17 cellular contexts compared by ENCODE assay signal in the genomic region with DNA sequence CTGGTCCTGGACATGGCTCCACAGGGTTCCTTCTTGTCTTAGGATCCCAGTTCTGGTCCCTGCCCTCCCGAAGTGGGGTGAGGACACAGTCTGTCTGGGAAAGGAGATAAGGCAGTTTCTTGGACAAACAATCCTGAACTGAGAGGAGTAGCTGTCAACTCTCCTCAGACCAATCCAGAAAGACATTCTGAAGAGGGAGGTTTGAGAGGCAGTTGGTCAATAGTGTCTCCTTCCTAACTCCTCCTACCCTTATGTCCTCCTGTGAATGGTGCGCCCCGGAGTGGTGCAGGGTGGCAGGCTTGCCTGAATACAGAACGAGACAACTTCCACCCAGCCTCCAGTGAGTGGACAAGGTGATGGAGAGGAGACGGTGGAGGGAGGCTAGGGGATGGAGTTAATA. TPM values are rescaled to one million over a fixed set of nuclear protein-coding genes. Genes with fewer than 3 reads are reported as not detected.
DNase-seq lines count a peak whose midpoint lies in the region; ATAC-seq and TF ChIP-seq lines count a peak whose summit lies in the region.
"Had no signal": no experiment of that assay in that cellular context is flagged by ENCODE, and none has a peak within 500 bp of the region (broad histone marks: within the 10 kb centered on the region; RNA-seq: fewer than 3 reads in every experiment).

No MANE protein-coding gene starts in this region.

- CTCF ChIA-PET in activated CD4-positive, alpha-beta T cell treated with anti-CD3 and anti-CD28 coated beads, Interleukin-2, amount 10 ng/mL, durations not matched to agents 7 days and 5 days (lab: Charles Lee), result interaction anchor here (1.5 to 1.7 kb wide), 2 partner anchors 29 to 75 kb away, joined by 4 to 6 read pairs; no protein-coding TSS in a partner anchor
- CTCF ChIA-PET in CD4-positive, alpha-beta memory T cell (lab: Charles Lee; ENCODE audit: partially characterized antibody), result interaction anchor here (1.0 kb wide), 1 partner anchor 26 kb away, joined by 3 read pairs; no protein-coding TSS in a partner anchor

- no peak overlapping the region for H3K9ac ChIP-seq in endodermal cell (ENCODE audit: extremely low read depth, low read length, poor library complexity, severe bottlenecking)
- H3K9ac ChIP-seq: BLaER1 treated with 17β-estradiol and CSF1 and Interleukin-3, amounts not matched to agents 10 nM and 100 nM had no signal

- intact Hi-C loops in activated CD4-positive, alpha-beta T cell treated with anti-CD3 and anti-CD28 coated beads, Interleukin-2, amount 10 ng/mL, durations not matched to agents 24 days and 14 days (cut with micrococcal nuclease), result no loop called here
- intact Hi-C loops in sciatic nerve (cut with DNase I), result no loop called here
- intact Hi-C loops in CD4-positive, alpha-beta memory T cell (cut with micrococcal nuclease), result no loop called here

- no peak for DNase-seq in activated CD4-positive, alpha-beta T cell treated with anti-CD3 and anti-CD28 coated beads, Interleukin-2, amount 10 ng/mL, durations not matched to agents 24 days and 14 days
- DNase-seq in activated CD4-positive, alpha-beta T cell treated with anti-CD3 and anti-CD28 coated beads, Interleukin-2, amount 10 ng/mL, durations not matched to agents 7 days and 5 days, result no peak
- DNase-seq in OCI-M1 (lab: John Stamatoyannopoulos, UW) (peak; percentile 19), endodermal cell (peak; percentile 48), sciatic nerve (ENCODE audit: low spot score) (peak; percentile 37), right atrium auricular region (ENCODE audit: low spot score) (no peak)
- DNase-seq in stimulated activated CD4-positive, alpha-beta T cell treated with anti-CD3 and anti-CD28 coated beads, Interleukin-4, amount 100 ng/mL, for 4 hours, result no peak
- DNase-seq in CD4-positive, alpha-beta memory T cell, result no peak
- DNase-seq: ACHN; CD4-positive, alpha-beta T cell; DMS153; DMS79 treated with DMSO at 0.1 percent for 48 hours; EL; HFFc6 had no signal

- H3K4me1 Mint-ChIP-seq in activated CD4-positive, alpha-beta T cell treated with anti-CD3 and anti-CD28 coated beads, Interleukin-2, amount 10 ng/mL, durations not matched to agents 24 days and 14 days, result peaks cover 31% of the 10 kb centered on the region
- H3K4me1 Mint-ChIP-seq in activated CD4-positive, alpha-beta T cell treated with anti-CD3 and anti-CD28 coated beads, Interleukin-2, amount 10 ng/mL, durations not matched to agents 7 days and 5 days, result peaks cover 6% of the 10 kb centered on the region
- peaks cover 7% of the 10 kb centered on the region for H3K4me1 Mint-ChIP-seq in endodermal cell
- peaks cover 0 to 1% (median 0%) of the 10 kb centered on the region in 4 donors for H3K4me1 Mint-ChIP-seq in CD4-positive, alpha-beta memory T cell

- no peak overlapping the region for H3K27ac ChIP-seq in endodermal cell (ENCODE audit: low read depth, low read length)
- no peak overlapping the region for H3K27ac ChIP-seq in right atrium auricular region
- no peak overlapping the region for H3K27ac ChIP-seq in CD4-positive, alpha-beta memory T cell (ENCODE audit: low read depth, low read length)
- H3K27ac ChIP-seq: BLaER1 treated with 17β-estradiol and CSF1 and Interleukin-3, amounts not matched to agents 10 nM and 100 nM; HL-60 had no signal

- POLR2A ChIA-PET in activated CD4-positive, alpha-beta T cell treated with anti-CD3 and anti-CD28 coated beads, Interleukin-2, amount 10 ng/mL, durations not matched to agents 7 days and 5 days (lab: Charles Lee), result no interaction called here
- POLR2A ChIA-PET in CD4-positive, alpha-beta memory T cell (lab: Charles Lee; ENCODE audit: partially characterized antibody), result no interaction called here

- H3K9me3 ChIP-seq in endodermal cell (ENCODE audit: control insufficient read depth, low read length), result no peaks in the 10 kb centered on the region
- H3K9me3 ChIP-seq in right atrium auricular region, result no peaks in the 10 kb centered on the region
- no peaks in the 10 kb centered on the region for H3K9me3 ChIP-seq in CD4-positive, alpha-beta memory T cell (ENCODE audit: control insufficient read depth in 1 of 2, low read length in 2 of 2)
- H3K9me3 ChIP-seq: BLaER1 treated with 17β-estradiol and CSF1 and Interleukin-3, amounts not matched to agents 10 nM and 100 nM; HAP-1 had no signal

- H3K36me3 ChIP-seq in endodermal cell (ENCODE audit: control insufficient read depth, insufficient read depth, low read length), result no peaks in the 10 kb centered on the region
- no peaks in the 10 kb centered on the region for H3K36me3 ChIP-seq in right atrium auricular region
- H3K36me3 ChIP-seq in CD4-positive, alpha-beta memory T cell (ENCODE audit: insufficient read depth, low read length), result no peaks in the 10 kb centered on the region
- H3K36me3 ChIP-seq: BLaER1 treated with 17β-estradiol and CSF1 and Interleukin-3, amounts not matched to agents 10 nM and 100 nM; HAP-1 had no signal

- no peaks in the 10 kb centered on the region for H3K36me3 Mint-ChIP-seq in activated CD4-positive, alpha-beta T cell treated with anti-CD3 and anti-CD28 coated beads, Interleukin-2, amount 10 ng/mL, durations not matched to agents 24 days and 14 days (ENCODE audit: low read depth)
- H3K36me3 Mint-ChIP-seq in activated CD4-positive, alpha-beta T cell treated with anti-CD3 and anti-CD28 coated beads, Interleukin-2, amount 10 ng/mL, durations not matched to agents 7 days and 5 days (ENCODE audit: low read depth), result no peaks in the 10 kb centered on the region
- H3K36me3 Mint-ChIP-seq in endodermal cell (ENCODE audit: low read depth), result no peaks in the 10 kb centered on the region
- no peaks in the 10 kb centered on the region for H3K36me3 Mint-ChIP-seq in CD4-positive, alpha-beta memory T cell

- peaks cover 6% of the 10 kb centered on the region for H3K27me3 ChIP-seq in endodermal cell (ENCODE audit: control insufficient read depth, insufficient read depth, low read length, poor library complexity, severe bottlenecking)
- no peaks in the 10 kb centered on the region for H3K27me3 ChIP-seq in right atrium auricular region
- no peaks in the 10 kb centered on the region for H3K27me3 ChIP-seq in CD4-positive, alpha-beta memory T cell (ENCODE audit: insufficient read depth, low read length)
- H3K27me3 ChIP-seq: BLaER1 treated with 17β-estradiol and CSF1 and Interleukin-3, amounts not matched to agents 10 nM and 100 nM had no signal

- H3K4me3 Mint-ChIP-seq in activated CD4-positive, alpha-beta T cell treated with anti-CD3 and anti-CD28 coated beads, Interleukin-2, amount 10 ng/mL, durations not matched to agents 24 days and 14 days, result no peak overlapping the region
- H3K4me3 Mint-ChIP-seq in activated CD4-positive, alpha-beta T cell treated with anti-CD3 and anti-CD28 coated beads, Interleukin-2, amount 10 ng/mL, durations not matched to agents 7 days and 5 days, result no peak overlapping the region
- H3K4me3 Mint-ChIP-seq in endodermal cell, result no peak overlapping the region
- no peak overlapping the region for H3K4me3 Mint-ChIP-seq in CD4-positive, alpha-beta memory T cell
- H3K4me3 Mint-ChIP-seq: CD4-positive, alpha-beta T cell; HFFc6 had no signal

- H3K4me1 ChIP-seq in endodermal cell (ENCODE audit: control insufficient read depth, insufficient read depth, low read length), result no peaks in the 10 kb centered on the region
- H3K4me1 ChIP-seq in right atrium auricular region, result no peaks in the 10 kb centered on the region
- H3K4me1 ChIP-seq in CD4-positive, alpha-beta memory T cell (ENCODE audit: insufficient read depth, low read length), result no peaks in the 10 kb centered on the region
- H3K4me1 ChIP-seq: HAP-1 had no signal

- ATAC-seq in sciatic nerve, result no peak

- peaks cover 7% of the 10 kb centered on the region for H3K27me3 Mint-ChIP-seq in activated CD4-positive, alpha-beta T cell treated with anti-CD3 and anti-CD28 coated beads, Interleukin-2, amount 10 ng/mL, durations not matched to agents 24 days and 14 days
- H3K27me3 Mint-ChIP-seq in activated CD4-positive, alpha-beta T cell treated with anti-CD3 and anti-CD28 coated beads, Interleukin-2, amount 10 ng/mL, durations not matched to agents 7 days and 5 days, result peaks cover 2% of the 10 kb centered on the region
- peaks cover 34% of the 10 kb centered on the region for H3K27me3 Mint-ChIP-seq in endodermal cell (ENCODE audit: insufficient read depth)
- peaks cover 0 to 4% of the 10 kb centered on the region in 2 donors for H3K27me3 Mint-ChIP-seq in CD4-positive, alpha-beta memory T cell

- no peaks in the 10 kb centered on the region for H3K9me3 Mint-ChIP-seq in activated CD4-positive, alpha-beta T cell treated with anti-CD3 and anti-CD28 coated beads, Interleukin-2, amount 10 ng/mL, durations not matched to agents 24 days and 14 days
- no peaks in the 10 kb centered on the region for H3K9me3 Mint-ChIP-seq in activated CD4-positive, alpha-beta T cell treated with anti-CD3 and anti-CD28 coated beads, Interleukin-2, amount 10 ng/mL, durations not matched to agents 7 days and 5 days
- H3K9me3 Mint-ChIP-seq in endodermal cell, result no peaks in the 10 kb centered on the region
- H3K9me3 Mint-ChIP-seq in CD4-positive, alpha-beta memory T cell, result no peaks in the 10 kb centered on the region
- H3K9me3 Mint-ChIP-seq: CD4-positive, alpha-beta T cell; HFFc6 had no signal

- TF ChIP-seq CTCF in endodermal cell (conservative IDR thresholded peaks at IDR 0.05) (no peak), right atrium auricular region (IDR thresholded peaks at IDR 0.05) (no peak)

- peak overlapping the region; percentile 46 for H3K27ac Mint-ChIP-seq in activated CD4-positive, alpha-beta T cell treated with anti-CD3 and anti-CD28 coated beads, Interleukin-2, amount 10 ng/mL, durations not matched to agents 24 days and 14 days
- no peak overlapping the region for H3K27ac Mint-ChIP-seq in activated CD4-positive, alpha-beta T cell treated with anti-CD3 and anti-CD28 coated beads, Interleukin-2, amount 10 ng/mL, durations not matched to agents 7 days and 5 days
- no peak overlapping the region for H3K27ac Mint-ChIP-seq in endodermal cell
- H3K27ac Mint-ChIP-seq in CD4-positive, alpha-beta memory T cell, result no peak overlapping the region
- H3K27ac Mint-ChIP-seq: CD4-positive, alpha-beta T cell; HFFc6 had no signal

- H3K4me3 ChIP-seq in endodermal cell (ENCODE audit: low read length) (no peak overlapping the region), right atrium auricular region (no peak overlapping the region)
- H3K4me3 ChIP-seq in CD4-positive, alpha-beta memory T cell (ENCODE audit: low read length in 2 of 2), result no peak overlapping the region
- H3K4me3 ChIP-seq: BLaER1 treated with 17β-estradiol and CSF1 and Interleukin-3, amounts not matched to agents 10 nM and 100 nM; HAP-1 had no signal

- 86 to 100% methylated on average over 1 to 5 of the region's 5 CpGs for WGBS in endodermal cell (ENCODE audit: insufficient coverage in 1 of 2, insufficient read length in 1 of 2), 2 experiments

RNA-seq across cellular contexts. Expression of a gene that starts 15.4 kb away (rescaled TPM):
- 17.6 and 19.7 TPM in 2 replicates for total RNA-seq in activated CD4-positive, alpha-beta T cell treated with anti-CD3 and anti-CD28 coated beads, Interleukin-2, amount 10 ng/mL, durations not matched to agents 24 days and 14 days
- 10 to 100 TPM in 1 of 2 experiments, 1 to 10 TPM in 1; 8.7 to 10.1 TPM for total RNA-seq in activated CD4-positive, alpha-beta T cell treated with anti-CD3 and anti-CD28 coated beads, Interleukin-2, amount 10 ng/mL, durations not matched to agents 7 days and 5 days
- total RNA-seq in endodermal cell (1 to 10 TPM; 4.2 to 5.2 TPM), sciatic nerve (5.5 TPM), right atrium auricular region (1 to 10 TPM in 1 of 2 donors, under 1 TPM in 1; 0.24 to 1.4 TPM)
- 19.3 TPM for polyA plus RNA-seq in endodermal cell (2013, experiment 1 of 2)
- polyA plus RNA-seq in endodermal cell (2013, experiment 2 of 2), result 17.1 TPM
- total RNA-seq in CD4-positive, alpha-beta memory T cell, result under 1 TPM; 0.08 to 0.26 TPM
- not detected for polyA plus RNA-seq in CD4-positive, alpha-beta memory T cell

RNA-seq across cellular contexts. Expression of a gene that starts 16.7 kb away (rescaled TPM):
- total RNA-seq in activated CD4-positive, alpha-beta T cell treated with anti-CD3 and anti-CD28 coated beads, Interleukin-2, amount 10 ng/mL, durations not matched to agents 24 days and 14 days, result 71.2 and 71.6 TPM in 2 replicates
- 100 to 1,000 TPM; 177 to 183 TPM for total RNA-seq in activated CD4-positive, alpha-beta T cell treated with anti-CD3 and anti-CD28 coated beads, Interleukin-2, amount 10 ng/mL, durations not matched to agents 7 days and 5 days
- total RNA-seq in endodermal cell, result 10 to 100 TPM; 49.6 to 96.6 TPM
- 76.4 TPM for polyA plus RNA-seq in endodermal cell (2013, experiment 1 of 2)
- 79.6 TPM for polyA plus RNA-seq in endodermal cell (2013, experiment 2 of 2)
- 15.0 TPM for total RNA-seq in sciatic nerve
- 1 to 10 TPM; 2.6 to 3.3 TPM for total RNA-seq in right atrium auricular region
- 10 to 100 TPM in 1 of 2 experiments, 1 to 10 TPM in 1; 8.5 to 10.4 TPM for total RNA-seq in CD4-positive, alpha-beta memory T cell
- polyA plus RNA-seq in CD4-positive, alpha-beta memory T cell, result 10 to 100 TPM; 11.8 to 14.7 TPM

RNA-seq across cellular contexts. Expression of a gene that starts 43.2 kb away (rescaled TPM):
- total RNA-seq in activated CD4-positive, alpha-beta T cell treated with anti-CD3 and anti-CD28 coated beads, Interleukin-2, amount 10 ng/mL, durations not matched to agents 24 days and 14 days, result 73.1 and 82.5 TPM in 2 replicates
- total RNA-seq in activated CD4-positive, alpha-beta T cell treated with anti-CD3 and anti-CD28 coated beads, Interleukin-2, amount 10 ng/mL, durations not matched to agents 7 days and 5 days, result 10 to 100 TPM; 62.3 to 88.6 TPM
- total RNA-seq in endodermal cell, result 100 to 1,000 TPM; 118 to 125 TPM
- 161 TPM for polyA plus RNA-seq in endodermal cell (2013, experiment 1 of 2)
- polyA plus RNA-seq in endodermal cell (2013, experiment 2 of 2), result 129 TPM
- 35.2 TPM for total RNA-seq in sciatic nerve
- 10 to 100 TPM; 29.6 to 35.5 TPM for total RNA-seq in right atrium auricular region
- total RNA-seq in CD4-positive, alpha-beta memory T cell, result 10 to 100 TPM; 56.9 to 64.5 TPM
- polyA plus RNA-seq in CD4-positive, alpha-beta memory T cell, result 10 to 100 TPM; 13.0 to 17.1 TPM

Comparison
In these comparisons a context has a peak if more than half of its experiments do, and no peak if none do; other contexts are left out.
1. DNase-seq: peak in OCI-M1 (single experiment), endodermal cell (single experiment) and sciatic nerve (single experiment); none in activated CD4-positive, alpha-beta T cell treated with anti-CD3 and anti-CD28 coated beads, Interleukin-2, amount 10 ng/mL, durations not matched to agents 24 days and 14 days (single experiment), activated CD4-positive, alpha-beta T cell treated with anti-CD3 and anti-CD28 coated beads, Interleukin-2, amount 10 ng/mL, durations not matched to agents 7 days and 5 days (single experiment), right atrium auricular region (single experiment), stimulated activated CD4-positive, alpha-beta T cell treated with anti-CD3 and anti-CD28 coated beads, Interleukin-4, amount 100 ng/mL, for 4 hours (0 of 2) and CD4-positive, alpha-beta memory T cell (0 of 5).